In genomic region chr7:95476904-95477594, GRCh38 we compare ENCODE assay signal across 8 cellular contexts. TPM values are rescaled to one million over a fixed set of nuclear protein-coding genes. Genes with fewer than 3 reads are reported as not detected.
DNase-seq lines count a peak whose midpoint lies in the region; ATAC-seq, FAIRE-seq and TF ChIP-seq lines count a peak whose summit lies in the region.

No MANE protein-coding gene starts in this region.

- no peak overlapping the region for H3K9ac ChIP-seq in Karpas-422 (ENCODE audit: low read length)

- no peaks in the 10 kb centered on the region for H4K20me1 ChIP-seq in Karpas-422 (ENCODE audit: insufficient read depth, low read depth, low read length)

- intact Hi-C loops in pancreas (cut with DNase I) = no loop called here

- TF ChIP-seq CTCF in Peyer's patch (IDR thresholded peaks at IDR 0.05) (peak; percentile 40 to 88 (median 80)), pancreas (IDR thresholded peaks at IDR 0.05) (peak; percentile 43 to 79 (median 64))

- H3K4me2 ChIP-seq in Karpas-422 (ENCODE audit: low read depth, low read length, poor library complexity, severe bottlenecking) = no peak overlapping the region

- H3K9me2 ChIP-seq in Karpas-422 (replicated peaks; ENCODE audit: insufficient read depth, low read length) = no peaks in the 10 kb centered on the region

- H3K27ac ChIP-seq in Karpas-422 (ENCODE audit: low read length) = no peak overlapping the region
- no peak overlapping the region for H3K27ac ChIP-seq in Peyer's patch
- no peak overlapping the region for H3K27ac ChIP-seq in pancreas

- H3K27me3 ChIP-seq in Karpas-422 (ENCODE audit: low read length) (no peaks in the 10 kb centered on the region), Peyer's patch (no peaks in the 10 kb centered on the region), pancreas (no peaks in the 10 kb centered on the region)

- no peak overlapping the region for H3K4me3 ChIP-seq in Karpas-422 (ENCODE audit: low read length)
- no peak overlapping the region for H3K4me3 ChIP-seq in Peyer's patch
- no peak overlapping the region for H3K4me3 ChIP-seq in pancreas

- no peaks in the 10 kb centered on the region for H3K4me1 ChIP-seq in Karpas-422 (ENCODE audit: low read length)
- no peaks in the 10 kb centered on the region for H3K4me1 ChIP-seq in Peyer's patch
- H3K4me1 ChIP-seq in pancreas = peaks cover 0 to 4% (median 0%) of the 10 kb centered on the region in 3 donors

- H3K79me2 ChIP-seq in Karpas-422 (ENCODE audit: low read length) = no peaks in the 10 kb centered on the region

- WGBS in pancreas, 2 donors = 9% methylated on average over 11 of the region's 11 CpGs

- H2AFZ ChIP-seq in Karpas-422 (ENCODE audit: low read length) = peak overlapping the region; percentile 84; the same call in 1 of the 2 replicates

- ATAC-seq in GM21737 (IDR thresholded peaks at IDR 0.05; ENCODE audit: unreplicated experiment) (peak; percentile 57), pancreas (peak; percentile 85 to 91 (median 89))

- no peak for TF ChIP-seq POLR2A in Peyer's patch (IDR thresholded peaks at IDR 0.05)

- DNase-seq in DMS79 treated with DMSO at 0.1 percent for 48 hours (lab: John Stamatoyannopoulos, UW) (peak; percentile 81), Karpas-422 (peak; percentile 83), Peyer's patch (peak in 2 of 3 donors; percentile 69 to 88), germinal center (ENCODE audit: low spot score) (peak; percentile 39), pancreas (peak in 4 of 6 donors; percentile 49 to 71 (median 50)), cortex of kidney (lab: John Stamatoyannopoulos, UW) (no peak)
- peak in 3 of 4 experiments; percentile 1 to 20 (median 2) for DNase-seq in activated naive CD4-positive, alpha-beta T cell (lab: John Stamatoyannopoulos, UW)

- H3K36me3 ChIP-seq in Karpas-422 (ENCODE audit: insufficient read depth, low read length) = no peaks in the 10 kb centered on the region
- no peaks in the 10 kb centered on the region for H3K36me3 ChIP-seq in Peyer's patch
- no peaks in the 10 kb centered on the region for H3K36me3 ChIP-seq in pancreas

- FAIRE-seq in pancreas (lab: Jason Lieb, UNC) = peak; percentile 90

- H3K9me3 ChIP-seq in Karpas-422 (ENCODE audit: low read length) (no peaks in the 10 kb centered on the region), Peyer's patch (no peaks in the 10 kb centered on the region), pancreas (no peaks in the 10 kb centered on the region)

RNA-seq across cellular contexts. Expression of gene ASB4, which starts 8.7 kb away (rescaled TPM):
- total RNA-seq in Karpas-422 (2014; rRNA removed; shearing (Covaris generic); ENCODE audit: low replicate concordance) = not detected in 2 replicates
- 1 to 10 TPM in 1 of 4 donors, not detected in 3; 1.3 TPM for total RNA-seq in Peyer's patch
- total RNA-seq in pancreas = 1 to 10 TPM in 1 of 6 donors, under 1 TPM in 5; 0.16 to 1.1 (median 0.53) TPM
- polyA plus RNA-seq in pancreas = 1 to 10 TPM in 1 of 2 donors, under 1 TPM in 1; 0.30 to 1.9 TPM

RNA-seq across cellular contexts. Expression of gene PON2, which starts 42.2 kb away (rescaled TPM):
- total RNA-seq in Karpas-422 (2014; rRNA removed; shearing (Covaris generic); ENCODE audit: low replicate concordance) = not detected in 2 replicates
- total RNA-seq in Peyer's patch (100 to 1,000 TPM; 116 to 330 (median 193) TPM), pancreas (10 to 100 TPM; 10.5 to 36.2 (median 17.6) TPM)
- polyA plus RNA-seq in pancreas = 10 to 100 TPM; 20.5 to 48.3 TPM

Comparison
In these comparisons a context has a peak if more than half of its experiments do, and no peak if none do; other contexts are left out.
1. RNA of gene PON2, which starts 42.2 kb away (total RNA-seq): 116 to 330 TPM in Peyer's patch and 10.5 to 36.2 TPM in pancreas; not detected in Karpas-422; every median in the first group is over 10 times any median in the second.